In genomic region chr18:63368611-63369010, GRCh38 we compare ENCODE assay signal across 1 cellular context.
TF ChIP-seq lines count a peak whose summit lies in the region.

No MANE protein-coding gene starts in this region.

TF ChIP-seq in HCT116, 20 proteins besides CTCF, POLR2A, EP300 and RAD21 (continued from another document):
- TF ChIP-seq, protein P1, sequence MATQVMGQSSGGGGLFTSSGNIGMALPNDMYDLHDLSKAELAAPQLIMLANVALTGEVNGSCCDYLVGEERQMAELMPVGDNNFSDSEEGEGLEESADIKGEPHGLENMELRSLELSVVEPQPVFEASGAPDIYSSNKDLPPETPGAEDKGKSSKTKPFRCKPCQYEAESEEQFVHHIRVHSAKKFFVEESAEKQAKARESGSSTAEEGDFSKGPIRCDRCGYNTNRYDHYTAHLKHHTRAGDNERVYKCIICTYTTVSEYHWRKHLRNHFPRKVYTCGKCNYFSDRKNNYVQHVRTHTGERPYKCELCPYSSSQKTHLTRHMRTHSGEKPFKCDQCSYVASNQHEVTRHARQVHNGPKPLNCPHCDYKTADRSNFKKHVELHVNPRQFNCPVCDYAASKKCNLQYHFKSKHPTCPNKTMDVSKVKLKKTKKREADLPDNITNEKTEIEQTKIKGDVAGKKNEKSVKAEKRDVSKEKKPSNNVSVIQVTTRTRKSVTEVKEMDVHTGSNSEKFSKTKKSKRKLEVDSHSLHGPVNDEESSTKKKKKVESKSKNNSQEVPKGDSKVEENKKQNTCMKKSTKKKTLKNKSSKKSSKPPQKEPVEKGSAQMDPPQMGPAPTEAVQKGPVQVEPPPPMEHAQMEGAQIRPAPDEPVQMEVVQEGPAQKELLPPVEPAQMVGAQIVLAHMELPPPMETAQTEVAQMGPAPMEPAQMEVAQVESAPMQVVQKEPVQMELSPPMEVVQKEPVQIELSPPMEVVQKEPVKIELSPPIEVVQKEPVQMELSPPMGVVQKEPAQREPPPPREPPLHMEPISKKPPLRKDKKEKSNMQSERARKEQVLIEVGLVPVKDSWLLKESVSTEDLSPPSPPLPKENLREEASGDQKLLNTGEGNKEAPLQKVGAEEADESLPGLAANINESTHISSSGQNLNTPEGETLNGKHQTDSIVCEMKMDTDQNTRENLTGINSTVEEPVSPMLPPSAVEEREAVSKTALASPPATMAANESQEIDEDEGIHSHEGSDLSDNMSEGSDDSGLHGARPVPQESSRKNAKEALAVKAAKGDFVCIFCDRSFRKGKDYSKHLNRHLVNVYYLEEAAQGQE (IDR thresholded peaks at IDR 0.05; ENCODE audit: low read depth): no peak
- no peak for TF ChIP-seq ATF3 (IDR thresholded peaks at IDR 0.05)
- no peak for TF ChIP-seq ZNF274 (IDR thresholded peaks at IDR 0.05; ENCODE audit: low read depth, low read length)
- TF ChIP-seq EZH2phosphoT487 (IDR thresholded peaks at IDR 0.05; ENCODE audit: borderline replicate concordance): no peak
- no peak for TF ChIP-seq SP1 (IDR thresholded peaks at IDR 0.05; ENCODE audit: low read depth)
- TF ChIP-seq YY1 (IDR thresholded peaks at IDR 0.05; ENCODE audit: extremely low read depth, insufficient replicate concordance, low read depth, low read length): no peak
- TF ChIP-seq CEBPB (IDR thresholded peaks at IDR 0.05; ENCODE audit: low read depth): no peak
- TF ChIP-seq MAX (IDR thresholded peaks at IDR 0.05): no peak
- no peak for TF ChIP-seq SIN3A (IDR thresholded peaks at IDR 0.05; ENCODE audit: low read depth)
